Comparison of ENCODE assay signal across 19 cellular contexts in genomic region chr1:20281801-20282200, GRCh38. TPM values are rescaled to one million over a fixed set of nuclear protein-coding genes. Genes with fewer than 3 reads are reported as not detected.
DNase-seq lines count a peak whose midpoint lies in the region; ATAC-seq and TF ChIP-seq lines count a peak whose summit lies in the region.
"Had no signal": no experiment of that assay in that cellular context is flagged by ENCODE, and none has a peak within 500 bp of the region (broad histone marks: within the 10 kb centered on the region; RNA-seq: fewer than 3 reads in every experiment).

No MANE protein-coding gene starts in this region.

- in situ Hi-C loops in Caki2 (cut with HindIII; ENCODE audit: low pct_unique_long_range_greater_than_20kb, low sequenced_read_pairs), result no loop called here

- peak overlapping the region; percentile 65 for H3K27ac ChIP-seq in SJSA1
- no peak overlapping the region for H3K27ac ChIP-seq in Peyer's patch
- H3K27ac ChIP-seq: BLaER1, breast epithelium, parathyroid adenoma had no signal

- DNase-seq in Caki2 (ENCODE audit: low read depth) (peak; percentile 6), HFF-Myc (ENCODE audit: extremely low read depth, low read depth) (peak; percentile 27), SJSA1 (ENCODE audit: low read depth in 1 of 2, low spot score in 2 of 2) (peak; percentile 89 to 94), iris pigment epithelial cell (ENCODE audit: low read depth) (peak; percentile 6), SKM-1 treated with dmso at 0.1 percent for 144 hours (lab: John Stamatoyannopoulos, UW; ENCODE audit: unreplicated experiment) (no peak), Peyer's patch (no peak), occipital lobe (lab: John Stamatoyannopoulos, UW) (no peak)
- DNase-seq: activated CD4-positive, alpha-beta T cell treated with anti-CD3 and anti-CD28 coated beads, Interleukin-2, amount 50 U/mL, for 4 hours; activated T-cell treated with anti-CD3 and anti-CD28 coated beads, Interleukin-2, amount 50 U/mL, for 24 hours; NCI-H526 treated with DMSO at 0.1 percent for 48 hours; stimulated activated CD4-positive, alpha-beta T cell treated with anti-CD3 and anti-CD28 coated beads, Interleukin-4, amount 100 ng/mL, for 24 hours; stimulated activated CD8-positive, alpha-beta memory T cell treated with anti-CD3 and anti-CD28 coated beads, Interleukin-4, amount 100 ng/mL, for 48 hours had no signal

- H3K27me3 ChIP-seq in SJSA1 (replicated peaks) (no peaks in the 10 kb centered on the region), Peyer's patch (no peaks in the 10 kb centered on the region)
- H3K27me3 ChIP-seq: BLaER1, breast epithelium had no signal

- TF ChIP-seq POLR2A in Peyer's patch (IDR thresholded peaks at IDR 0.05), result no peak

- TF ChIP-seq CTCF in HFF-Myc (IDR thresholded peaks at IDR 0.05; ENCODE audit: low read depth, low read length, missing control alignments) (no peak), Peyer's patch (IDR thresholded peaks at IDR 0.05) (no peak)

- H3K4me3 ChIP-seq in HFF-Myc (replicated peaks; ENCODE audit: low read depth, low read length) (no peak overlapping the region), SJSA1 (no peak overlapping the region), Peyer's patch (no peak overlapping the region)
- H3K4me3 ChIP-seq: BLaER1, breast epithelium had no signal

- no peaks in the 10 kb centered on the region for H3K36me3 ChIP-seq in SJSA1
- no peaks in the 10 kb centered on the region for H3K36me3 ChIP-seq in Peyer's patch
- H3K36me3 ChIP-seq: BLaER1, breast epithelium had no signal

- ATAC-seq in HG02763 (IDR thresholded peaks at IDR 0.05; ENCODE audit: unreplicated experiment), result no peak
- ATAC-seq: left lobe of liver, SK-N-SH treated with all-trans-retinoic acid at 6 μM for 48 hours had no signal

- H3K4me1 ChIP-seq in SJSA1 (replicated peaks), result peaks cover 46% of the 10 kb centered on the region
- peaks cover 0 to 8% (median 1%) of the 10 kb centered on the region in 4 donors for H3K4me1 ChIP-seq in Peyer's patch
- H3K4me1 ChIP-seq: breast epithelium had no signal

- H3K9me3 ChIP-seq in SJSA1 (replicated peaks) (peaks cover 12% of the 10 kb centered on the region; the same call in 1 of the 2 replicates), Peyer's patch (no peaks in the 10 kb centered on the region)
- H3K9me3 ChIP-seq: breast epithelium had no signal

RNA-seq across cellular contexts. Expression of gene VWA5B1, which starts 8.9 kb away (rescaled TPM):
- total RNA-seq in Caki2 (2014; rRNA removed; shearing (Covaris generic); ENCODE audit: low replicate concordance), result not detected in 2 replicates
- total RNA-seq in SJSA1 (2014; rRNA removed; shearing (Covaris generic)), result not detected in 2 replicates
- total RNA-seq in Peyer's patch (not detected), occipital lobe (0.16 TPM)
- total RNA-seq: dermis microvascular lymphatic vessel endothelial cell, left lobe of liver had no signal

Comparison
In these comparisons a context has a peak if more than half of its experiments do, and no peak if none do; other contexts are left out.
1. DNase-seq: peak in Caki2 (single experiment), HFF-Myc (single experiment), SJSA1 (2 of 2) and iris pigment epithelial cell (single experiment); none in SKM-1 treated with dmso at 0.1 percent for 144 hours (single experiment), Peyer's patch (0 of 3) and occipital lobe (single experiment).